In the genomic region with DNA sequence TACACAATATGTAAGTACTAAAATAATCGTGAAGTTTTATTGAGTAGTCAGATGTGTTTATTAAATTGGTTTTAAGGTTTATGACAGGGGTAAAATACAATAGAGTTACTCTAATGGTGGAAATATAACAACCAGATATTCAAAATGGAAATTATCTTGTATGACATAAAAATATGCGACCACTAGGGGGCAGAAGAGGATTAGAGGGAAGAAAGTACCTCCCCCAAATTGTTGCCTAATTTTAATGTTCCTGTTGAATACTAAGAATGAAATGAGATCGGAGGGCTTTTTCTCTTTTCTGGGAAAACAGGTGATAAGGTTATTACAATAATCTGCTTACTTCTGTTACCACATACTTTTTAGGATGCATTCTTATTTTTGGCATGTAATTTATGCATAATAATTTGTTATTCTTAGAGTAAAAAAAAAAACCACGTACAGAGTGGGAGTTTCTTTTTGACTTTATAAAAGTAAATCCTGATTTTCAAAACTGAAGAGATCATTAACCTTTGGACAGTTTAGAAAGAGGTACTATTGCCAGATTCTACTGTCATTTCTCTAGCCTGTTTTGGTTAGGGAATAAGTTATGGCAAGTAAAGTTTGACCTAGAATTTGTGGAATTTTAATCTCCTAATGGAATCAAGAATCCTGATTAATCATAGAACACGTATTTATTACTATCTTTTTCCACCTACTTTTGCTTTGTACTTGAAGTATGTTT, we compare ENCODE assay signal across 8 cellular contexts.
DNase-seq lines count a peak whose midpoint lies in the region; ATAC-seq and TF ChIP-seq lines count a peak whose summit lies in the region.

No MANE protein-coding gene starts in this region.

- ATAC-seq in HG03460 (IDR thresholded peaks at IDR 0.05; ENCODE audit: unreplicated experiment) = peak; percentile 72

- POLR2A ChIA-PET in AG04450 (lab: Yijun Ruan, JAX) = interaction anchor here (1.6 kb wide), 1 partner anchor 1350 kb away, joined by 3 read pairs; the partner anchor contains the start of gene COL12A1
- POLR2A ChIA-PET in GM10248 (lab: Yijun Ruan, JAX) = no interaction called here

- no peaks in the 10 kb centered on the region for H3K4me1 ChIP-seq in vagina

- H3K4me3 ChIP-seq in AG04450 (ENCODE audit: low read depth, low read length) (no peak overlapping the region), vagina (peak overlapping the region in 1 of 2 donors; percentile 19)

- no peaks in the 10 kb centered on the region for H3K27me3 ChIP-seq in AG04450 (ENCODE audit: control insufficient read depth, insufficient read depth, low read length)
- no peaks in the 10 kb centered on the region for H3K27me3 ChIP-seq in vagina

- CTCF ChIA-PET in AG04450 (lab: Charles Lee) = interaction anchor here (0.5 to 5.0 kb wide), 11 partner anchors 13 to 1355 kb away, joined by 3 to 56 read pairs (median 6); no protein-coding TSS in a partner anchor
- CTCF ChIA-PET in GM10248 (lab: Yijun Ruan, JAX) = interaction anchor here (0.8 to 4.6 kb wide), 9 partner anchors 13 to 1354 kb away, joined by 3 to 55 read pairs (median 4); partner anchors contain the start of gene COL12A1

- peak; percentile 48 for DNase-seq in AG04450 (ENCODE audit: low read depth, low spot score)
- peak; percentile 44 for DNase-seq in GM10248 (ENCODE audit: extremely low spot score)
- peak; percentile 31 for DNase-seq in NCI-H82 treated with DMSO at 0.1 percent for 48 hours (lab: John Stamatoyannopoulos, UW; ENCODE audit: unreplicated experiment)
- peak; percentile 3 for DNase-seq in brain pericyte (ENCODE audit: low read depth, low spot score)
- peak; percentile 72 for DNase-seq in left kidney (ENCODE audit: low read depth, low spot score)
- DNase-seq in vagina (ENCODE audit: extremely low spot score in 2 of 2) = no peak
- DNase-seq in caudate nucleus (lab: John Stamatoyannopoulos, UW) = no peak

- no peaks in the 10 kb centered on the region; the same call in 1 of the 2 replicates for H3K9me3 ChIP-seq in AG04450 (ENCODE audit: control insufficient read depth, insufficient read depth, low read length)
- no peaks in the 10 kb centered on the region for H3K9me3 ChIP-seq in vagina

- no peak for TF ChIP-seq POLR2A in vagina (IDR thresholded peaks at IDR 0.05)

- no peaks in the 10 kb centered on the region for H3K36me3 ChIP-seq in vagina

- H3K27ac ChIP-seq in AG04450 (ENCODE audit: low read depth, low read length) (no peak overlapping the region), vagina (no peak overlapping the region), caudate nucleus (ENCODE audit: low read depth, low read length) (no peak overlapping the region)

- TF ChIP-seq CTCF in AG04450 (IDR thresholded peaks at IDR 0.05; ENCODE audit: low read depth, low read length) (peak; percentile 73), GM10248 (IDR thresholded peaks at IDR 0.05; ENCODE audit: control extremely low read depth, extremely low read depth, low read depth, missing control alignments) (peak; percentile 60), vagina (IDR thresholded peaks at IDR 0.05) (peak; percentile 61 to 75 (median 71))

- intact Hi-C loops in vagina (cut with DNase I) = no loop called here

Comparison
In these comparisons a context has a peak if more than half of its experiments do, and no peak if none do; other contexts are left out.
1. DNase-seq: peak in AG04450 (single experiment), GM10248 (single experiment), NCI-H82 treated with DMSO at 0.1 percent for 48 hours (single experiment), brain pericyte (single experiment) and left kidney (single experiment); none in vagina (0 of 2) and caudate nucleus (0 of 61).
2. Peak in every context shown above with its lines, with median percentiles within 50 percentile points of each other: CTCF ChIP-seq.